ENCODE assay signal across 2 cellular contexts in the genomic region with DNA sequence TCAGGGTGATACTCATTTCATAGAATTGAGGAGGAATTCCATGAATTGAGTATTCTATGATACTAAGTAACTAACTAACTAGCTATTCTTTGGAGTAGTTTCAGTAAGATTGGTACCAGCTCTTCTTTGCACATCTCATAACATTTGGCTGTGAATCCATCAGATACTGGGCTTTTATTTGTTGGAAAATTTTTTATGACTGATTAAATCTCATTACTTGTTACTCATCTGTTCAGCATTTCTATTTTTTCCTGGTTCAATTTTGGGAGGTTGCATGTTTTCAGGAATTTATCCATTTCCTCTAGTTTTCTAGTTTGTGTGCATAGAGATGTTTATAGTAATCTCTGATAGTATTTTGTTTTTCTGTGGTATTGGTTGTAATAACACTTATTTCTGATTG.
A peak's percentile ranks its signal among the peaks of the same experiment; 100 is the strongest.
TF ChIP-seq lines count a peak whose summit lies in the region.

No MANE protein-coding gene starts in this region.

TF ChIP-seq in SK-N-SH, 30 proteins besides CTCF, POLR2A, EP300 and RAD21 (continued from another document):
- TF ChIP-seq RCOR1 (IDR thresholded peaks at IDR 0.05; ENCODE audit: low read length) (no peak), MEF2A (IDR thresholded peaks at IDR 0.05; ENCODE audit: borderline replicate concordance, low read depth) (peak; percentile 58), CHD2 (IDR thresholded peaks at IDR 0.05; ENCODE audit: low read length, partially characterized antibody) (no peak), NFIC (IDR thresholded peaks at IDR 0.05; ENCODE audit: borderline replicate concordance) (peak; percentile 83), TCF12 (IDR thresholded peaks at IDR 0.05) (peak; percentile 69), RXRA (IDR thresholded peaks at IDR 0.05; ENCODE audit: borderline replicate concordance, low read depth) (0 out of 2 replicates have a peak, but pooled peaks have one; percentile 28), SIN3A (IDR thresholded peaks at IDR 0.05; ENCODE audit: borderline replicate concordance, low read depth, low read length) (no peak), GATA2 (CRISPR knock-in tag; IDR thresholded peaks at IDR 0.05) (no peak), TEAD4 (IDR thresholded peaks at IDR 0.05; ENCODE audit: borderline replicate concordance, insufficient read depth) (peak; percentile 18; the same call in 1 of the 2 replicates), SMC3 (IDR thresholded peaks at IDR 0.05; ENCODE audit: low read depth, low read length) (no peak), FOSL2 (IDR thresholded peaks at IDR 0.05; ENCODE audit: borderline replicate concordance, low read depth) (no peak), PBX3 (IDR thresholded peaks at IDR 0.05) (peak; percentile 34), RFX5 (IDR thresholded peaks at IDR 0.05; ENCODE audit: low read length) (no peak), FOXJ3 (CRISPR knock-in tag; IDR thresholded peaks at IDR 0.05) (no peak), ELF1 (IDR thresholded peaks at IDR 0.05) (no peak), NRF1 (IDR thresholded peaks at IDR 0.05; ENCODE audit: low read depth, low read length) (no peak), TAF1 (IDR thresholded peaks at IDR 0.05; ENCODE audit: borderline replicate concordance, low read depth, low read length) (no peak), YY1 (IDR thresholded peaks at IDR 0.05; ENCODE audit: low read depth) (no peak), FOXM1 (IDR thresholded peaks at IDR 0.05; ENCODE audit: low read depth) (no peak), JUND (IDR thresholded peaks at IDR 0.05) (peak; percentile 65), POLR2AphosphoS5 (IDR thresholded peaks at IDR 0.05; ENCODE audit: low read depth, low read length) (no peak)
- TF ChIP-seq, protein P1, sequence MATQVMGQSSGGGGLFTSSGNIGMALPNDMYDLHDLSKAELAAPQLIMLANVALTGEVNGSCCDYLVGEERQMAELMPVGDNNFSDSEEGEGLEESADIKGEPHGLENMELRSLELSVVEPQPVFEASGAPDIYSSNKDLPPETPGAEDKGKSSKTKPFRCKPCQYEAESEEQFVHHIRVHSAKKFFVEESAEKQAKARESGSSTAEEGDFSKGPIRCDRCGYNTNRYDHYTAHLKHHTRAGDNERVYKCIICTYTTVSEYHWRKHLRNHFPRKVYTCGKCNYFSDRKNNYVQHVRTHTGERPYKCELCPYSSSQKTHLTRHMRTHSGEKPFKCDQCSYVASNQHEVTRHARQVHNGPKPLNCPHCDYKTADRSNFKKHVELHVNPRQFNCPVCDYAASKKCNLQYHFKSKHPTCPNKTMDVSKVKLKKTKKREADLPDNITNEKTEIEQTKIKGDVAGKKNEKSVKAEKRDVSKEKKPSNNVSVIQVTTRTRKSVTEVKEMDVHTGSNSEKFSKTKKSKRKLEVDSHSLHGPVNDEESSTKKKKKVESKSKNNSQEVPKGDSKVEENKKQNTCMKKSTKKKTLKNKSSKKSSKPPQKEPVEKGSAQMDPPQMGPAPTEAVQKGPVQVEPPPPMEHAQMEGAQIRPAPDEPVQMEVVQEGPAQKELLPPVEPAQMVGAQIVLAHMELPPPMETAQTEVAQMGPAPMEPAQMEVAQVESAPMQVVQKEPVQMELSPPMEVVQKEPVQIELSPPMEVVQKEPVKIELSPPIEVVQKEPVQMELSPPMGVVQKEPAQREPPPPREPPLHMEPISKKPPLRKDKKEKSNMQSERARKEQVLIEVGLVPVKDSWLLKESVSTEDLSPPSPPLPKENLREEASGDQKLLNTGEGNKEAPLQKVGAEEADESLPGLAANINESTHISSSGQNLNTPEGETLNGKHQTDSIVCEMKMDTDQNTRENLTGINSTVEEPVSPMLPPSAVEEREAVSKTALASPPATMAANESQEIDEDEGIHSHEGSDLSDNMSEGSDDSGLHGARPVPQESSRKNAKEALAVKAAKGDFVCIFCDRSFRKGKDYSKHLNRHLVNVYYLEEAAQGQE (IDR thresholded peaks at IDR 0.05; ENCODE audit: low read depth, low read length), result no peak
- TF ChIP-seq, protein P2, sequence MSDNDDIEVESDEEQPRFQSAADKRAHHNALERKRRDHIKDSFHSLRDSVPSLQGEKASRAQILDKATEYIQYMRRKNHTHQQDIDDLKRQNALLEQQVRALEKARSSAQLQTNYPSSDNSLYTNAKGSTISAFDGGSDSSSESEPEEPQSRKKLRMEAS (IDR thresholded peaks at IDR 0.05; ENCODE audit: low read depth), result no peak
- TF ChIP-seq, protein P3, sequence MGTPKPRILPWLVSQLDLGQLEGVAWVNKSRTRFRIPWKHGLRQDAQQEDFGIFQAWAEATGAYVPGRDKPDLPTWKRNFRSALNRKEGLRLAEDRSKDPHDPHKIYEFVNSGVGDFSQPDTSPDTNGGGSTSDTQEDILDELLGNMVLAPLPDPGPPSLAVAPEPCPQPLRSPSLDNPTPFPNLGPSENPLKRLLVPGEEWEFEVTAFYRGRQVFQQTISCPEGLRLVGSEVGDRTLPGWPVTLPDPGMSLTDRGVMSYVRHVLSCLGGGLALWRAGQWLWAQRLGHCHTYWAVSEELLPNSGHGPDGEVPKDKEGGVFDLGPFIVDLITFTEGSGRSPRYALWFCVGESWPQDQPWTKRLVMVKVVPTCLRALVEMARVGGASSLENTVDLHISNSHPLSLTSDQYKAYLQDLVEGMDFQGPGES (IDR thresholded peaks at IDR 0.05; ENCODE audit: low read depth, low read length), result no peak
- TF ChIP-seq, protein P4, sequence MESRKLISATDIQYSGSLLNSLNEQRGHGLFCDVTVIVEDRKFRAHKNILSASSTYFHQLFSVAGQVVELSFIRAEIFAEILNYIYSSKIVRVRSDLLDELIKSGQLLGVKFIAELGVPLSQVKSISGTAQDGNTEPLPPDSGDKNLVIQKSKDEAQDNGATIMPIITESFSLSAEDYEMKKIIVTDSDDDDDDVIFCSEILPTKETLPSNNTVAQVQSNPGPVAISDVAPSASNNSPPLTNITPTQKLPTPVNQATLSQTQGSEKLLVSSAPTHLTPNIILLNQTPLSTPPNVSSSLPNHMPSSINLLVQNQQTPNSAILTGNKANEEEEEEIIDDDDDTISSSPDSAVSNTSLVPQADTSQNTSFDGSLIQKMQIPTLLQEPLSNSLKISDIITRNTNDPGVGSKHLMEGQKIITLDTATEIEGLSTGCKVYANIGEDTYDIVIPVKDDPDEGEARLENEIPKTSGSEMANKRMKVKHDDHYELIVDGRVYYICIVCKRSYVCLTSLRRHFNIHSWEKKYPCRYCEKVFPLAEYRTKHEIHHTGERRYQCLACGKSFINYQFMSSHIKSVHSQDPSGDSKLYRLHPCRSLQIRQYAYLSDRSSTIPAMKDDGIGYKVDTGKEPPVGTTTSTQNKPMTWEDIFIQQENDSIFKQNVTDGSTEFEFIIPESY (IDR thresholded peaks at IDR 0.05; ENCODE audit: borderline replicate concordance, low read depth), result no peak

TF ChIP-seq in SK-N-SH treated with all-trans-retinoic acid at 6 μM for 48 hours, 23 proteins besides CTCF, POLR2A, EP300 and RAD21 (continued from another document):
- TF ChIP-seq, protein P5, sequence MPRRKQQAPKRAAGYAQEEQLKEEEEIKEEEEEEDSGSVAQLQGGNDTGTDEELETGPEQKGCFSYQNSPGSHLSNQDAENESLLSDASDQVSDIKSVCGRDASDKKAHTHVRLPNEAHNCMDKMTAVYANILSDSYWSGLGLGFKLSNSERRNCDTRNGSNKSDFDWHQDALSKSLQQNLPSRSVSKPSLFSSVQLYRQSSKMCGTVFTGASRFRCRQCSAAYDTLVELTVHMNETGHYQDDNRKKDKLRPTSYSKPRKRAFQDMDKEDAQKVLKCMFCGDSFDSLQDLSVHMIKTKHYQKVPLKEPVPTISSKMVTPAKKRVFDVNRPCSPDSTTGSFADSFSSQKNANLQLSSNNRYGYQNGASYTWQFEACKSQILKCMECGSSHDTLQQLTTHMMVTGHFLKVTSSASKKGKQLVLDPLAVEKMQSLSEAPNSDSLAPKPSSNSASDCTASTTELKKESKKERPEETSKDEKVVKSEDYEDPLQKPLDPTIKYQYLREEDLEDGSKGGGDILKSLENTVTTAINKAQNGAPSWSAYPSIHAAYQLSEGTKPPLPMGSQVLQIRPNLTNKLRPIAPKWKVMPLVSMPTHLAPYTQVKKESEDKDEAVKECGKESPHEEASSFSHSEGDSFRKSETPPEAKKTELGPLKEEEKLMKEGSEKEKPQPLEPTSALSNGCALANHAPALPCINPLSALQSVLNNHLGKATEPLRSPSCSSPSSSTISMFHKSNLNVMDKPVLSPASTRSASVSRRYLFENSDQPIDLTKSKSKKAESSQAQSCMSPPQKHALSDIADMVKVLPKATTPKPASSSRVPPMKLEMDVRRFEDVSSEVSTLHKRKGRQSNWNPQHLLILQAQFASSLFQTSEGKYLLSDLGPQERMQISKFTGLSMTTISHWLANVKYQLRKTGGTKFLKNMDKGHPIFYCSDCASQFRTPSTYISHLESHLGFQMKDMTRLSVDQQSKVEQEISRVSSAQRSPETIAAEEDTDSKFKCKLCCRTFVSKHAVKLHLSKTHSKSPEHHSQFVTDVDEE (CRISPR knock-in tag; IDR thresholded peaks at IDR 0.05), result no peak
- TF ChIP-seq SNAI2 (CRISPR knock-in tag; IDR thresholded peaks at IDR 0.05), result no peak
- TF ChIP-seq ZC3H10 (CRISPR knock-in tag; IDR thresholded peaks at IDR 0.05), result no peak
- TF ChIP-seq GLIS3 (CRISPR knock-in tag; IDR thresholded peaks at IDR 0.05), result no peak
- TF ChIP-seq PPARA (CRISPR knock-in tag; IDR thresholded peaks at IDR 0.05; ENCODE audit: borderline replicate concordance), result no peak
- TF ChIP-seq ISL1 (CRISPR knock-in tag; IDR thresholded peaks at IDR 0.05), result no peak
- TF ChIP-seq ZNF565 (CRISPR knock-in tag; conservative IDR thresholded peaks at IDR 0.05; ENCODE audit: low read depth), result no peak
- TF ChIP-seq ZNF70 (CRISPR knock-in tag; IDR thresholded peaks at IDR 0.05), result no peak
- no peak for TF ChIP-seq ZFP30 (CRISPR knock-in tag; IDR thresholded peaks at IDR 0.05)
- TF ChIP-seq, protein P6, sequence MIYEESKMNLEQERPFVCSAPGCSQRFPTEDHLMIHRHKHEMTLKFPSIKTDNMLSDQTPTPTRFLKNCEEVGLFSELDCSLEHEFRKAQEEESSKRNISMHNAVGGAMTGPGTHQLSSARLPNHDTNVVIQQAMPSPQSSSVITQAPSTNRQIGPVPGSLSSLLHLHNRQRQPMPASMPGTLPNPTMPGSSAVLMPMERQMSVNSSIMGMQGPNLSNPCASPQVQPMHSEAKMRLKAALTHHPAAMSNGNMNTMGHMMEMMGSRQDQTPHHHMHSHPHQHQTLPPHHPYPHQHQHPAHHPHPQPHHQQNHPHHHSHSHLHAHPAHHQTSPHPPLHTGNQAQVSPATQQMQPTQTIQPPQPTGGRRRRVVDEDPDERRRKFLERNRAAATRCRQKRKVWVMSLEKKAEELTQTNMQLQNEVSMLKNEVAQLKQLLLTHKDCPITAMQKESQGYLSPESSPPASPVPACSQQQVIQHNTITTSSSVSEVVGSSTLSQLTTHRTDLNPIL (CRISPR knock-in tag; IDR thresholded peaks at IDR 0.05; ENCODE audit: low read depth), result no peak
- no peak for TF ChIP-seq ZNF8 (CRISPR knock-in tag; IDR thresholded peaks at IDR 0.05)
- TF ChIP-seq TCF4 (CRISPR knock-in tag; IDR thresholded peaks at IDR 0.05; ENCODE audit: borderline replicate concordance), result no peak
- TF ChIP-seq CSRNP3 (CRISPR knock-in tag; IDR thresholded peaks at IDR 0.05), result no peak
- TF ChIP-seq ARNTL (CRISPR knock-in tag; IDR thresholded peaks at IDR 0.05; ENCODE audit: borderline replicate concordance, low read depth), result no peak
